Comparison of ENCODE assay signal across 11 cellular contexts in the genomic region with DNA sequence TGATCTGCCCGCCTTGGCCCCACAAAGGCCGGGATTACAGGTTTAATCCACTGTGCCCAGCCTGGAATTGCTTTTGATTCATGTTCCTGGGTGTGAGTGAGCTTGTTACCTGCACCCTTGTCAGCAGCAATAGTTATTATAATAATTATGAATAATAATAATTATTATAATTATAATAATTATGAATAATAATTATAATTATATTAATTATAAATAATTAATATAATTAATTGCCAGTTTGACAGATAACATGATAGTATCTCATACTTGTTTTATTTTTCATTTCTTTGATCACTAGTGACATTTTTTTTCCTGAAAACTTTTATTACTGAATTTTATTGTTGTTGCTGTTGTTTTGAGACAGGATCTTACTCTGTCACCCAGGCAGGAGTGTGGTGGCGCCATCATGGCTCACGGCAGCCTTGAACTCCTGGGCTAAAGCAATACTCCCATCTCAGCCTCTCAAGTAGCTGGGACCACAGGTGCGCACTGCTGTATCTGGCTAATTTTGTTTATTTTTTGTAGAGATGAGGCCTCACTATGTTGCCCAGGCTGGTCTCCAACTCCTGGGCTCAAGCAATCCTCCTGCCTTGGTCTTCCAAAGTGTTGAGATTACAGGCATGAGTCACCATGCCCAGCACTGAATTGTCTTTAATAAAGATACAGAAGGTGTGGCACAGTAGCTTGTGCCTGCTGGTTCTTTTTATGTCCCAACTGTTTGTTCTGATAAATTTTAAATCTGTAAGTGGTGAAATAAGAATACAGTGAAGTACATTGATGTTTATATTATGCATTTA. TPM values are rescaled to one million over a fixed set of nuclear protein-coding genes. Genes with fewer than 3 reads are reported as not detected.
DNase-seq lines count a peak whose midpoint lies in the region; ATAC-seq and TF ChIP-seq lines count a peak whose summit lies in the region.
"Had no signal": no experiment of that assay in that cellular context is flagged by ENCODE, and none has a peak within 500 bp of the region (broad histone marks: within the 10 kb centered on the region; RNA-seq: fewer than 3 reads in every experiment).

No MANE protein-coding gene starts in this region.

- no peaks in the 10 kb centered on the region for H3K9me3 Mint-ChIP-seq in MCF 10A (ENCODE audit: unreplicated experiment)
- H3K9me3 Mint-ChIP-seq: activated naive CD8-positive, alpha-beta T cell treated with anti-CD3 and anti-CD28 coated beads, Interleukin-2, amount 50 U/mL, for 24 hours had no signal

- no peak overlapping the region for H4K5ac ChIP-seq in mesendoderm (ENCODE audit: low read length)

- H3K4me3 Mint-ChIP-seq in MCF 10A (ENCODE audit: unreplicated experiment) = no peak overlapping the region
- H3K4me3 Mint-ChIP-seq: activated naive CD8-positive, alpha-beta T cell treated with anti-CD3 and anti-CD28 coated beads, Interleukin-2, amount 50 U/mL, for 24 hours had no signal

- no peak for ATAC-seq in GM18909 (IDR thresholded peaks at IDR 0.05; ENCODE audit: poor library complexity, unreplicated experiment)
- ATAC-seq: activated naive CD8-positive, alpha-beta T cell treated with anti-CD3 and anti-CD28 coated beads, Interleukin-2, amount 50 U/mL, for 24 hours; esophagus mucosa had no signal

- no peak overlapping the region for H3K4ac ChIP-seq in mesendoderm (ENCODE audit: low read depth, low read length)

- H4K8ac ChIP-seq in mesendoderm (ENCODE audit: low read depth, low read length) = no peak overlapping the region

- H3K4me1 Mint-ChIP-seq in MCF 10A (ENCODE audit: insufficient read depth, unreplicated experiment) = peaks cover 34% of the 10 kb centered on the region

- H3K23ac ChIP-seq in mesendoderm (ENCODE audit: low read length) = no peak overlapping the region

- peak overlapping the region; percentile 52 for H3K18ac ChIP-seq in mesendoderm (ENCODE audit: low read length)

- no peak overlapping the region for H2AK5ac ChIP-seq in mesendoderm (ENCODE audit: low read length)

- no peak overlapping the region for H3K56ac ChIP-seq in mesendoderm (ENCODE audit: low read length)

- no peak for TF ChIP-seq POLR2A in thyroid gland (IDR thresholded peaks at IDR 0.05)

- no CpG with 5 or more reads among the region's 5 CpGs for WGBS in mesendoderm (ENCODE audit: extremely low coverage, insufficient coverage, low lambda C conversion rate)
- WGBS in thyroid gland, 2 donors = 97 to 98% methylated on average over 5 of the region's 5 CpGs

- POLR2A ChIA-PET in MCF 10A (lab: Yijun Ruan, JAX) = interaction anchor here (1.1 to 3.2 kb wide), 8 partner anchors 8 to 108 kb away, joined by 3 to 27 read pairs (median 16); a partner anchor contains a TSS

- no peaks in the 10 kb centered on the region for H3K9me3 ChIP-seq in thyroid gland

- H3K9ac ChIP-seq in mesendoderm (ENCODE audit: low read length) = no peak overlapping the region

- CTCF ChIA-PET in MCF 10A (lab: Yijun Ruan, JAX) = interaction anchor here (0.5 to 3.1 kb wide), 3 partner anchors 12 to 105 kb away, joined by 3 to 17 read pairs (median 3); no protein-coding TSS in a partner anchor

- H2BK5ac ChIP-seq in mesendoderm (ENCODE audit: low read length) = no peak overlapping the region

- H3K79me2 ChIP-seq in mesendoderm (ENCODE audit: control insufficient read depth, insufficient read depth, low read length) = peaks cover 8% of the 10 kb centered on the region

- peaks cover 6% of the 10 kb centered on the region for H3K36me3 Mint-ChIP-seq in MCF 10A (ENCODE audit: insufficient read depth, unreplicated experiment)

- no TSS peak for BruUV-seq in MCF 10A (replicated peaks; lab: Mats Ljungman, UMichigan)

- no peak overlapping the region for H2BK120ac ChIP-seq in mesendoderm (ENCODE audit: low read depth, low read length)

- H3K27ac Mint-ChIP-seq in MCF 10A (ENCODE audit: low read depth, unreplicated experiment) = peak overlapping the region; percentile 35
- H3K27ac Mint-ChIP-seq: activated naive CD8-positive, alpha-beta T cell treated with anti-CD3 and anti-CD28 coated beads, Interleukin-2, amount 50 U/mL, for 24 hours had no signal

- no peak overlapping the region for H2BK15ac ChIP-seq in mesendoderm (replicated peaks; ENCODE audit: low read depth)

- H3K4me2 ChIP-seq in mesendoderm (ENCODE audit: low read length) = no peak overlapping the region

- intact Hi-C loops in MCF 10A (cut with micrococcal nuclease) = no loop called here
- intact Hi-C loops in thyroid gland (cut with DNase I) = no loop called here

- TF ChIP-seq CTCF in LNCaP clone FGC (IDR thresholded peaks at IDR 0.05; ENCODE audit: control insufficient read depth, extremely low read depth, insufficient read depth) (no peak), MCF 10A (IDR thresholded peaks at IDR 0.05; ENCODE audit: unreplicated experiment) (no peak), thyroid gland (IDR thresholded peaks at IDR 0.05) (no peak)

- H3K27me3 Mint-ChIP-seq in MCF 10A (ENCODE audit: insufficient read depth, unreplicated experiment) = no peaks in the 10 kb centered on the region
- H3K27me3 Mint-ChIP-seq: activated naive CD8-positive, alpha-beta T cell treated with anti-CD3 and anti-CD28 coated beads, Interleukin-2, amount 50 U/mL, for 24 hours had no signal

- H3K27me3 ChIP-seq in mesendoderm (ENCODE audit: insufficient read depth, low read length, poor library complexity) (no peaks in the 10 kb centered on the region), thyroid gland (no peaks in the 10 kb centered on the region)

- no peak overlapping the region for H3K4me3 ChIP-seq in LNCaP clone FGC (ENCODE audit: low read depth, low read length)
- H3K4me3 ChIP-seq in mesendoderm (ENCODE audit: low read length) = no peak overlapping the region
- H3K4me3 ChIP-seq in thyroid gland (replicated peaks in 1 of 3) = no peak overlapping the region

- DNase-seq in LNCaP clone FGC (ENCODE audit: low read depth) (peak; percentile 60), MCF 10A (ENCODE audit: unreplicated experiment) (peak; percentile 50), mesendoderm (no peak), thyroid gland (no peak), iPS-NIHi7 (ENCODE audit: extremely low spot score) (no peak)
- no peak for DNase-seq in activated T-cell treated with anti-CD3 and anti-CD28 coated beads, Interleukin-2, amount 50 U/mL, for 1 hour
- DNase-seq: activated naive CD8-positive, alpha-beta T cell treated with anti-CD3 and anti-CD28 coated beads, Interleukin-2, amount 50 U/mL, for 24 hours; MV-4-11; T-helper 1 cell had no signal

- H3K36me3 ChIP-seq in mesendoderm (ENCODE audit: control insufficient read depth, insufficient read depth, low read length) = no peaks in the 10 kb centered on the region
- no peaks in the 10 kb centered on the region for H3K36me3 ChIP-seq in thyroid gland

- H3K27ac ChIP-seq in mesendoderm (ENCODE audit: low read depth, low read length) (no peak overlapping the region), thyroid gland (peak overlapping the region in 2 of 3 donors; percentile 75 to 80)

- H3K4me1 ChIP-seq in mesendoderm (ENCODE audit: control insufficient read depth, low read depth, low read length) (peaks cover 11% of the 10 kb centered on the region), thyroid gland (peaks cover 49 to 65% of the 10 kb centered on the region in 2 donors)

- H3K79me1 ChIP-seq in mesendoderm (ENCODE audit: low read length) = peaks cover 11% of the 10 kb centered on the region

RNA-seq across cellular contexts. Expression of a gene that starts 20.9 kb away (rescaled TPM):
- total RNA-seq in MCF 10A (2022) (32.8 and 33.2 TPM in 2 replicates), thyroid gland (10 to 100 TPM; 46.1 to 87.8 (median 76.4) TPM)
- polyA plus RNA-seq in mesendoderm (2013, experiment 1 of 2) = 20.1 TPM
- 19.9 TPM for polyA plus RNA-seq in mesendoderm (2013, experiment 2 of 2)

Comparison
In these comparisons a context has a peak if more than half of its experiments do, and no peak if none do; other contexts are left out.
1. DNase-seq: peak in LNCaP clone FGC (single experiment) and MCF 10A (single experiment); none in mesendoderm (single experiment), thyroid gland (0 of 2), activated T-cell treated with anti-CD3 and anti-CD28 coated beads, Interleukin-2, amount 50 U/mL, for 1 hour (single experiment) and iPS-NIHi7 (single experiment).